Comparison of ENCODE assay signal across 20 cellular contexts in the genomic region with DNA sequence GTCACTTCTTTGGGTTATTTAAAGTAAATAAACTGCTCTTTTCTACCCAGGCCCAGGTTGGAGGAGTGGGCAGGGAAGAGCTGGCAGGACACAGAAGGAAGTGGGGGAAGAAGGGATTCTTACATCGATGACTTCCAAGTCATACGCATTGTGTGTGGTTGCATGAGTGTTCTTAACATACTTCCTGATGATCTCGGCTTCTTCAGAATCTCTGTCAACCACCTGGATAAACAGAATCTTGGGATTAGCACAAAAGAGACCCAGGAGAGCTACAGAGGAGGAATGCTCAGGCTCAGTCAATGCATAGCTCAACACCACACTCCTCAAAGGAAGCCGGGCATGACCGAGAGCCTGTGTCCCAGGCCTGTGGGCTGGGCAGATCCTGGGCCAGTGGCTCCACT. TPM values are rescaled to one million over a fixed set of nuclear protein-coding genes. Genes with fewer than 3 reads are reported as not detected.
DNase-seq lines count a peak whose midpoint lies in the region; ATAC-seq and TF ChIP-seq lines count a peak whose summit lies in the region.
"Had no signal": no experiment of that assay in that cellular context is flagged by ENCODE, and none has a peak within 500 bp of the region (broad histone marks: within the 10 kb centered on the region; RNA-seq: fewer than 3 reads in every experiment).

No MANE protein-coding gene starts in this region.

- H3K4me1 ChIP-seq in Karpas-422 (ENCODE audit: low read length) (peaks cover 66% of the 10 kb centered on the region), left lung (no peaks in the 10 kb centered on the region), GM23338 (ENCODE audit: insufficient read depth) (no peaks in the 10 kb centered on the region)
- H3K4me1 ChIP-seq: body of pancreas, upper lobe of left lung had no signal

- POLR2A ChIA-PET in AG04450 (lab: Yijun Ruan, JAX), result no interaction called here

- H3K9me2 ChIP-seq in Karpas-422 (replicated peaks; ENCODE audit: insufficient read depth, low read length) (no peaks in the 10 kb centered on the region), GM23338 (ENCODE audit: insufficient read depth) (no peaks in the 10 kb centered on the region)

- no peaks in the 10 kb centered on the region for H3K9me3 ChIP-seq in AG04450 (ENCODE audit: control insufficient read depth, insufficient read depth, low read length)
- H3K9me3 ChIP-seq in Karpas-422 (ENCODE audit: low read length), result no peaks in the 10 kb centered on the region
- no peaks in the 10 kb centered on the region for H3K9me3 ChIP-seq in left lung
- H3K9me3 ChIP-seq: body of pancreas, ovary, spleen, upper lobe of left lung had no signal

- H3K27ac Mint-ChIP-seq in chondrocyte (ENCODE audit: unreplicated experiment), result no peak overlapping the region
- H3K27ac Mint-ChIP-seq in GM23338, result no peak overlapping the region
- H3K27ac Mint-ChIP-seq: activated CD8-positive, alpha-beta memory T cell treated with anti-CD3 and anti-CD28 coated beads, Interleukin-2, amount 10 ng/mL, durations not matched to agents 7 days and 5 days had no signal

- DNase-seq in AG04450 (ENCODE audit: low read depth, low spot score) (no peak), Karpas-422 (no peak), chondrocyte (ENCODE audit: low spot score) (peak; percentile 38), left lung (no peak), NOMO-1 treated with dmso at 0.1 percent for 144 hours (lab: John Stamatoyannopoulos, UW; ENCODE audit: unreplicated experiment) (no peak), NCI-H146 (lab: John Stamatoyannopoulos, UW) (no peak), GM23338 (ENCODE audit: low spot score) (no peak)
- DNase-seq: ACHN; activated CD8-positive, alpha-beta memory T cell treated with anti-CD3 and anti-CD28 coated beads, Interleukin-2, amount 10 ng/mL, durations not matched to agents 7 days and 5 days; activated effector memory CD4-positive, alpha-beta T cell treated with anti-CD3 and anti-CD28 coated beads, Interleukin-2, amount 50 U/mL, for 16 hours; body of pancreas; COR-L47; H9; MM.1S; NCI-H187 treated with DMSO at 0.1 percent for 48 hours; ovary; spleen; stimulated activated naive CD4-positive, alpha-beta T cell treated with Interleukin-2 at 50 U/mL for 16 hours; upper lobe of left lung had no signal

- TF ChIP-seq CTCF in AG04450 (IDR thresholded peaks at IDR 0.05; ENCODE audit: low read depth, low read length), result no peak
- TF ChIP-seq CTCF in chondrocyte (IDR thresholded peaks at IDR 0.05), result no peak
- no peak for TF ChIP-seq CTCF in left lung (IDR thresholded peaks at IDR 0.05)
- no peak for TF ChIP-seq CTCF in GM23338 (conservative IDR thresholded peaks at IDR 0.05; ENCODE audit: low read depth in 2 of 2)

- H4K20me1 ChIP-seq in Karpas-422 (ENCODE audit: insufficient read depth, low read depth, low read length), result no peaks in the 10 kb centered on the region
- peaks cover 44% of the 10 kb centered on the region for H4K20me1 ChIP-seq in GM23338 (replicated peaks; ENCODE audit: insufficient read depth)

- no peaks in the 10 kb centered on the region for H3K4me1 Mint-ChIP-seq in chondrocyte (ENCODE audit: low read depth)
- no peaks in the 10 kb centered on the region for H3K4me1 Mint-ChIP-seq in GM23338
- H3K4me1 Mint-ChIP-seq: activated CD8-positive, alpha-beta memory T cell treated with anti-CD3 and anti-CD28 coated beads, Interleukin-2, amount 10 ng/mL, durations not matched to agents 7 days and 5 days; H9 had no signal

- H3K4me3 Mint-ChIP-seq in chondrocyte (ENCODE audit: unreplicated experiment) (no peak overlapping the region), GM23338 (no peak overlapping the region)
- H3K4me3 Mint-ChIP-seq: activated CD8-positive, alpha-beta memory T cell treated with anti-CD3 and anti-CD28 coated beads, Interleukin-2, amount 10 ng/mL, durations not matched to agents 7 days and 5 days; H9 had no signal

- H3K36me3 ChIP-seq in Karpas-422 (ENCODE audit: insufficient read depth, low read length) (peaks cover 86% of the 10 kb centered on the region), left lung (peaks cover 0 to 100% of the 10 kb centered on the region in 2 donors), GM23338 (ENCODE audit: insufficient read depth) (peaks cover 88% of the 10 kb centered on the region)
- H3K36me3 ChIP-seq: ovary had no signal

- H2AFZ ChIP-seq in Karpas-422 (ENCODE audit: low read length) (no peak overlapping the region), GM23338 (no peak overlapping the region)

- H3K79me2 ChIP-seq in Karpas-422 (ENCODE audit: low read length) (peaks cover 22% of the 10 kb centered on the region), GM23338 (replicated peaks; ENCODE audit: insufficient read depth) (peaks cover 2% of the 10 kb centered on the region; the same call in 1 of the 2 replicates)

- H3K4me2 ChIP-seq in Karpas-422 (ENCODE audit: low read depth, low read length, poor library complexity, severe bottlenecking) (no peak overlapping the region), GM23338 (no peak overlapping the region)

- peaks cover 32% of the 10 kb centered on the region for H3K36me3 Mint-ChIP-seq in chondrocyte (ENCODE audit: low read depth)
- H3K36me3 Mint-ChIP-seq in GM23338 (ENCODE audit: low read depth), result peaks cover 100% of the 10 kb centered on the region

- H3K9me3 Mint-ChIP-seq in chondrocyte (ENCODE audit: low read depth) (no peaks in the 10 kb centered on the region), GM23338 (no peaks in the 10 kb centered on the region)
- H3K9me3 Mint-ChIP-seq: H9 had no signal

- no peak overlapping the region for H3K4me3 ChIP-seq in AG04450 (ENCODE audit: low read depth, low read length)
- no peak overlapping the region for H3K4me3 ChIP-seq in Karpas-422 (ENCODE audit: low read length)
- no peak overlapping the region for H3K4me3 ChIP-seq in left lung
- no peak overlapping the region for H3K4me3 ChIP-seq in GM23338
- H3K4me3 ChIP-seq: body of pancreas, ovary, spleen, upper lobe of left lung had no signal

- 0 out of 2 replicates have a peak, but pooled peaks cover 11% of the 10 kb centered on the region for H3F3A ChIP-seq in GM23338 (replicated peaks; ENCODE audit: low read depth)

- H3K27me3 Mint-ChIP-seq in chondrocyte (ENCODE audit: low read depth) (no peaks in the 10 kb centered on the region), GM23338 (ENCODE audit: insufficient read depth, low read depth, poor library complexity) (peaks cover 9% of the 10 kb centered on the region)
- H3K27me3 Mint-ChIP-seq: activated CD8-positive, alpha-beta memory T cell treated with anti-CD3 and anti-CD28 coated beads, Interleukin-2, amount 10 ng/mL, durations not matched to agents 7 days and 5 days had no signal

- CTCF ChIA-PET in AG04450 (lab: Charles Lee), result interaction anchor here (0.8 to 2.3 kb wide), 2 partner anchors 42 to 240 kb away, joined by 3 to 10 read pairs; a partner anchor contains a TSS

- ATAC-seq in left lung, result peak; percentile 59
- ATAC-seq in HG02678 (IDR thresholded peaks at IDR 0.05; ENCODE audit: unreplicated experiment), result no peak
- ATAC-seq in GM23338, result no peak
- ATAC-seq: activated CD8-positive, alpha-beta memory T cell treated with anti-CD3 and anti-CD28 coated beads, Interleukin-2, amount 10 ng/mL, durations not matched to agents 7 days and 5 days; body of pancreas had no signal

- H3K9ac ChIP-seq in Karpas-422 (ENCODE audit: low read length), result no peak overlapping the region

- no peaks in the 10 kb centered on the region for H3K27me3 ChIP-seq in AG04450 (ENCODE audit: control insufficient read depth, insufficient read depth, low read length)
- no peaks in the 10 kb centered on the region for H3K27me3 ChIP-seq in Karpas-422 (ENCODE audit: low read length)
- H3K27me3 ChIP-seq in left lung, result no peaks in the 10 kb centered on the region
- H3K27me3 ChIP-seq in GM23338 (ENCODE audit: insufficient read depth), result no peaks in the 10 kb centered on the region
- H3K27me3 ChIP-seq: body of pancreas, ovary, spleen, upper lobe of left lung had no signal

- intact Hi-C loops in left lung (cut with DNase I), result no loop called here

- peak overlapping the region; percentile 52 for H3K27ac ChIP-seq in AG04450 (ENCODE audit: low read depth, low read length)
- H3K27ac ChIP-seq in Karpas-422 (ENCODE audit: low read length), result peak overlapping the region; percentile 59
- no peak overlapping the region for H3K27ac ChIP-seq in left lung
- no peak overlapping the region for H3K27ac ChIP-seq in GM23338 (ENCODE audit: low read depth)
- H3K27ac ChIP-seq: body of pancreas, ovary, spleen, upper lobe of left lung had no signal

TF ChIP-seq in GM23338, 12 proteins besides CTCF, POLR2A, EP300 and RAD21 (continues in another document):
- TF ChIP-seq POLR2AphosphoS5 (IDR thresholded peaks at IDR 0.05; ENCODE audit: low read depth) (no peak), NANOG (IDR thresholded peaks at IDR 0.05; ENCODE audit: borderline replicate concordance) (no peak), ZNF114 (CRISPR knock-in tag; IDR thresholded peaks at IDR 0.05) (no peak), STAT1 (IDR thresholded peaks at IDR 0.05; ENCODE audit: unreplicated experiment) (no peak), EZH2 (IDR thresholded peaks at IDR 0.05; ENCODE audit: low read depth, unreplicated experiment) (no peak)

RNA-seq across cellular contexts. Expression of a gene that starts 42.1 kb away (rescaled TPM):
- polyA plus RNA-seq in AG04450 (2011; rRNA removed) (101 and 111 TPM in 2 replicates), GM23338 (2016; fragmentation: Nextera tagmentation; extraction: Ambion mirVana) (1,061 and 1,082 TPM in 2 replicates)
- polyA minus RNA-seq in AG04450 (2011; rRNA and poly(A)+ RNA removed), result 105 and 108 TPM in 2 replicates
- total RNA-seq in Karpas-422 (2014; rRNA removed; shearing (Covaris generic); ENCODE audit: low replicate concordance), result 298 and 586 TPM in 2 replicates
- total RNA-seq in chondrocyte (43.9 to 77.5 TPM (median 48.6 TPM) in 3 replicates), left lung (10 to 100 TPM; 78.7 to 97.3 TPM)
- 603 and 877 TPM in 2 replicates for total RNA-seq in GM23338 (2014; rRNA removed; shearing (Covaris generic))

RNA-seq across cellular contexts. Expression of a gene that starts 56.9 kb away (rescaled TPM):
- 1.5 and 2.2 TPM in 2 replicates for polyA plus RNA-seq in AG04450 (2011; rRNA removed)
- polyA minus RNA-seq in AG04450 (2011; rRNA and poly(A)+ RNA removed), result 0.87 and 1.7 TPM in 2 replicates
- 7.8 and 22.0 TPM in 2 replicates for total RNA-seq in Karpas-422 (2014; rRNA removed; shearing (Covaris generic); ENCODE audit: low replicate concordance)
- total RNA-seq in chondrocyte, result 2.1 to 3.0 TPM (median 2.2 TPM) in 3 replicates
- total RNA-seq in left lung, result 1 to 10 TPM; 3.7 to 3.8 TPM
- total RNA-seq in GM23338 (2014; rRNA removed; shearing (Covaris generic)), result 16.9 and 17.5 TPM in 2 replicates
- 11.8 and 12.4 TPM in 2 replicates for polyA plus RNA-seq in GM23338 (2016; fragmentation: Nextera tagmentation; extraction: Ambion mirVana)

Comparison
In these comparisons a context has a peak if more than half of its experiments do, and no peak if none do; other contexts are left out.
1. H3K27ac ChIP-seq: peak in AG04450 (single experiment) and Karpas-422 (single experiment); none in left lung (0 of 2) and GM23338 (single experiment).